In genomic region chr13:31952641-31953380, GRCh38 we compare ENCODE assay signal across 21 cellular contexts.
DNase-seq lines count a peak whose midpoint lies in the region; ATAC-seq and TF ChIP-seq lines count a peak whose summit lies in the region.
"Had no signal": no experiment of that assay in that cellular context is flagged by ENCODE, and none has a peak within 500 bp of the region (broad histone marks: within the 10 kb centered on the region; RNA-seq: fewer than 3 reads in every experiment).

No MANE protein-coding gene starts in this region.

- no peak overlapping the region for H3K4me3 Mint-ChIP-seq in natural killer cell treated with Interleukin-12 subunit alpha and Interleukin-12 subunit beta and Interleukin-15 and Interleukin-18, amount 100 ng/mL, for 72 hours
- no peak overlapping the region for H3K4me3 Mint-ChIP-seq in natural killer cell
- H3K4me3 Mint-ChIP-seq in dendritic cell treated with granulocyte-macrophage colony-stimulating factor and Interleukin-4, amounts not matched to agents 40 ng/mL and 50 ng/mL, for 4 days: no peak overlapping the region
- H3K4me3 Mint-ChIP-seq: CD4-positive, alpha-beta memory T cell; HFFc6 had no signal

- H2BK12ac ChIP-seq in neuronal stem cell (ENCODE audit: low read length): peak overlapping the region; percentile 49

- no peak overlapping the region for H3K27ac ChIP-seq in neuronal stem cell (replicated peaks; ENCODE audit: low read length)
- H3K27ac ChIP-seq: A549 had no signal

- H2BK15ac ChIP-seq in neuronal stem cell (ENCODE audit: low read length): peak overlapping the region; percentile 3

- H2AFZ ChIP-seq in neuronal stem cell (ENCODE audit: low read length): no peak overlapping the region

- H3K27me3 Mint-ChIP-seq in natural killer cell treated with Interleukin-12 subunit alpha and Interleukin-12 subunit beta and Interleukin-15 and Interleukin-18, amount 100 ng/mL, for 72 hours: no peaks in the 10 kb centered on the region
- H3K27me3 Mint-ChIP-seq in natural killer cell (ENCODE audit: low read depth in 2 of 2): no peaks in the 10 kb centered on the region
- H3K27me3 Mint-ChIP-seq in dendritic cell treated with granulocyte-macrophage colony-stimulating factor and Interleukin-4, amounts not matched to agents 40 ng/mL and 50 ng/mL, for 4 days: no peaks in the 10 kb centered on the region
- H3K27me3 Mint-ChIP-seq: CD4-positive, alpha-beta memory T cell had no signal

- H3K4me1 Mint-ChIP-seq in natural killer cell treated with Interleukin-12 subunit alpha and Interleukin-12 subunit beta and Interleukin-15 and Interleukin-18, amount 100 ng/mL, for 72 hours (ENCODE audit: low read depth in 2 of 2): peaks cover 7 to 22% of the 10 kb centered on the region in 2 donors
- H3K4me1 Mint-ChIP-seq in natural killer cell: peaks cover 17 to 22% of the 10 kb centered on the region in 2 donors
- H3K4me1 Mint-ChIP-seq in dendritic cell treated with granulocyte-macrophage colony-stimulating factor and Interleukin-4, amounts not matched to agents 40 ng/mL and 50 ng/mL, for 4 days (ENCODE audit: low read depth): peaks cover 60% of the 10 kb centered on the region

- WGBS in neuronal stem cell (ENCODE audit: extremely low coverage in 2 of 2, insufficient read length in 2 of 2, insufficient replicate concordance in 1 of 2), 2 donors: no CpG with 5 or more reads among the region's 40 CpGs

- no peaks in the 10 kb centered on the region for H3K36me3 ChIP-seq in neuronal stem cell (replicated peaks in 1 of 2; ENCODE audit: control insufficient read depth in 2 of 2, insufficient read depth in 2 of 2, low read length in 2 of 2)
- H3K36me3 ChIP-seq: HAP-1 had no signal

- peaks cover 0 to 2% (median 0%) of the 10 kb centered on the region in 3 experiments for H3K27me3 ChIP-seq in neuronal stem cell (ENCODE audit: control insufficient read depth in 3 of 3, insufficient read depth in 3 of 3, low read depth in 1 of 3, low read length in 3 of 3)
- H3K27me3 ChIP-seq: BE2C; BLaER1 treated with 17β-estradiol and CSF1 and Interleukin-3, amounts not matched to agents 10 nM and 100 nM had no signal

- H3K18ac ChIP-seq in neuronal stem cell (ENCODE audit: low read length): peak overlapping the region; percentile 66

- no peak overlapping the region for H2BK120ac ChIP-seq in neuronal stem cell (ENCODE audit: low read depth, low read length)

- ATAC-seq in natural killer cell treated with Interleukin-12 subunit alpha and Interleukin-12 subunit beta and Interleukin-15 and Interleukin-18, amount 100 ng/mL, for 72 hours: no peak
- no peak for ATAC-seq in natural killer cell
- ATAC-seq: A549 had no signal

- H3K14ac ChIP-seq in neuronal stem cell (ENCODE audit: low read length): peak overlapping the region; percentile 63

- H3K27ac Mint-ChIP-seq in natural killer cell treated with Interleukin-12 subunit alpha and Interleukin-12 subunit beta and Interleukin-15 and Interleukin-18, amount 100 ng/mL, for 72 hours: peak overlapping the region; percentile 45 to 57
- peak overlapping the region in 1 of 2 donors; percentile 64 for H3K27ac Mint-ChIP-seq in natural killer cell
- peak overlapping the region; percentile 7 for H3K27ac Mint-ChIP-seq in dendritic cell treated with granulocyte-macrophage colony-stimulating factor and Interleukin-4, amounts not matched to agents 40 ng/mL and 50 ng/mL, for 4 days
- H3K27ac Mint-ChIP-seq: CD4-positive, alpha-beta memory T cell; HFFc6 had no signal

- H3K9me3 Mint-ChIP-seq in natural killer cell treated with Interleukin-12 subunit alpha and Interleukin-12 subunit beta and Interleukin-15 and Interleukin-18, amount 100 ng/mL, for 72 hours: peaks cover 6% of the 10 kb centered on the region
- peaks cover 0 to 3% of the 10 kb centered on the region in 2 donors for H3K9me3 Mint-ChIP-seq in natural killer cell
- H3K9me3 Mint-ChIP-seq in dendritic cell treated with granulocyte-macrophage colony-stimulating factor and Interleukin-4, amounts not matched to agents 40 ng/mL and 50 ng/mL, for 4 days: peaks cover 8% of the 10 kb centered on the region

- peak overlapping the region; percentile 77 for H3K23ac ChIP-seq in neuronal stem cell (ENCODE audit: low read depth, low read length, poor library complexity)

- no peaks in the 10 kb centered on the region for H3K4me1 ChIP-seq in neuronal stem cell (ENCODE audit: control insufficient read depth in 2 of 2, insufficient read depth in 1 of 2, low read depth in 1 of 2, low read length in 2 of 2)
- H3K4me1 ChIP-seq: A549, BE2C, HAP-1 had no signal

- no peak overlapping the region for H3K4me3 ChIP-seq in neuronal stem cell (ENCODE audit: low read length in 2 of 2)
- H3K4me3 ChIP-seq: A549; BLaER1 treated with 17β-estradiol and CSF1 and Interleukin-3, amounts not matched to agents 10 nM and 100 nM; HAP-1 had no signal

- no peak overlapping the region for H3K4me2 ChIP-seq in neuronal stem cell (ENCODE audit: insufficient read depth, low read length, poor library complexity, severe bottlenecking)
- H3K4me2 ChIP-seq: A549 had no signal

- no peak overlapping the region for H4K91ac ChIP-seq in neuronal stem cell (ENCODE audit: low read depth, low read length, poor library complexity)

- H2BK5ac ChIP-seq in neuronal stem cell (ENCODE audit: low read length): no peak overlapping the region

- peaks cover 10% of the 10 kb centered on the region for H3K36me3 Mint-ChIP-seq in natural killer cell treated with Interleukin-12 subunit alpha and Interleukin-12 subunit beta and Interleukin-15 and Interleukin-18, amount 100 ng/mL, for 72 hours
- peaks cover 15% of the 10 kb centered on the region for H3K36me3 Mint-ChIP-seq in natural killer cell
- H3K36me3 Mint-ChIP-seq in dendritic cell treated with granulocyte-macrophage colony-stimulating factor and Interleukin-4, amounts not matched to agents 40 ng/mL and 50 ng/mL, for 4 days (ENCODE audit: low read depth): peaks cover 22% of the 10 kb centered on the region

- no peak for DNase-seq in natural killer cell treated with Interleukin-12 subunit alpha and Interleukin-12 subunit beta and Interleukin-15 and Interleukin-18, amount 100 ng/mL, for 72 hours (ENCODE audit: low spot score)
- DNase-seq in natural killer cell: no peak
- DNase-seq in neuronal stem cell (ENCODE audit: low spot score): no peak
- DNase-seq in NCI-H524 treated with DMSO at 0.1 percent for 48 hours (lab: John Stamatoyannopoulos, UW): no peak
- no peak for DNase-seq in glomerular visceral epithelial cell (ENCODE audit: extremely low spot score)
- DNase-seq: 8988T; ACHN; AML-193; BE2C; Calu3; CD4-positive, alpha-beta memory T cell; COR-L47; DMS53; DMS79 treated with DMSO at 0.1 percent for 48 hours; GF-D8; GOT3; HFFc6 had no signal

- no peak overlapping the region for H4K8ac ChIP-seq in neuronal stem cell (ENCODE audit: low read depth, low read length)

- TF ChIP-seq CTCF in natural killer cell (IDR thresholded peaks at IDR 0.05): no peak

- no peak overlapping the region for H3K4ac ChIP-seq in neuronal stem cell (ENCODE audit: low read length)

- peaks cover 0 to 2% of the 10 kb centered on the region in 2 donors for H3K9me3 ChIP-seq in neuronal stem cell (replicated peaks in 1 of 2; ENCODE audit: control insufficient read depth in 2 of 2, insufficient read depth in 1 of 2, low read depth in 1 of 2, low read length in 2 of 2)
- H3K9me3 ChIP-seq: A549, BE2C, HAP-1 had no signal

- H2AK5ac ChIP-seq in neuronal stem cell (ENCODE audit: low read depth, low read length): peak overlapping the region; percentile 94

- H3K9ac ChIP-seq in neuronal stem cell (ENCODE audit: low read depth, low read length, poor library complexity): no peak overlapping the region
- H3K9ac ChIP-seq: BLaER1 treated with 17β-estradiol and CSF1 and Interleukin-3, amounts not matched to agents 10 nM and 100 nM had no signal

- H3K79me1 ChIP-seq in neuronal stem cell (ENCODE audit: low read depth, low read length): no peaks in the 10 kb centered on the region

- intact Hi-C loops in natural killer cell (cut with micrococcal nuclease): no loop called here
- intact Hi-C loops in dendritic cell treated with granulocyte-macrophage colony-stimulating factor and Interleukin-4, amounts not matched to agents 40 ng/mL and 50 ng/mL, for 4 days (cut with micrococcal nuclease): loop anchor here (5.0 kb wide), 1 partner anchor 41 kb away; no protein-coding TSS in a partner anchor
